ENCODE assay signal across 8 cellular contexts in genomic region chr2:176001903-176002683, GRCh38. TPM values are rescaled to one million over a fixed set of nuclear protein-coding genes. Genes with fewer than 3 reads are reported as not detected.
A peak's percentile ranks its signal among the peaks of the same experiment; 100 is the strongest.
DNase-seq lines count a peak whose midpoint lies in the region; ATAC-seq and TF ChIP-seq lines count a peak whose summit lies in the region.

A gene with protein sequence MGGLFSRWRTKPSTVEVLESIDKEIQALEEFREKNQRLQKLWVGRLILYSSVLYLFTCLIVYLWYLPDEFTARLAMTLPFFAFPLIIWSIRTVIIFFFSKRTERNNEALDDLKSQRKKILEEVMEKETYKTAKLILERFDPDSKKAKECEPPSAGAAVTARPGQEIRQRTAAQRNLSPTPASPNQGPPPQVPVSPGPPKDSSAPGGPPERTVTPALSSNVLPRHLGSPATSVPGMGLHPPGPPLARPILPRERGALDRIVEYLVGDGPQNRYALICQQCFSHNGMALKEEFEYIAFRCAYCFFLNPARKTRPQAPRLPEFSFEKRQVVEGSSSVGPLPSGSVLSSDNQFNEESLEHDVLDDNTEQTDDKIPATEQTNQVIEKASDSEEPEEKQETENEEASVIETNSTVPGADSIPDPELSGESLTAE (minus strand): TSS chr2:176002267. CDS start chr2:175995584, 6,683 bp downstream.

- peak; percentile 95 for DNase-seq in GM10248 (ENCODE audit: extremely low spot score)
- DNase-seq in NCI-H1105 (lab: John Stamatoyannopoulos, UW): peak; percentile 84
- peak; percentile 82 for DNase-seq in SKM-1 treated with dmso at 0.1 percent for 144 hours (lab: John Stamatoyannopoulos, UW; ENCODE audit: unreplicated experiment)
- DNase-seq in head of caudate nucleus: peak; percentile 87 to 98 (median 95)
- DNase-seq in ovary: peak; percentile 87 to 94 (median 89)
- DNase-seq in thyroid gland: peak; percentile 91 to 92

- TF ChIP-seq POLR2A in ovary (IDR thresholded peaks at IDR 0.05) (peak; percentile 20), thyroid gland (IDR thresholded peaks at IDR 0.05) (peak in 1 of 2 donors; percentile 89)

- peaks cover 2% of the 10 kb centered on the region for H3K36me3 Mint-ChIP-seq in activated naive CD8-positive, alpha-beta T cell

- TF ChIP-seq EP300 in ovary (IDR thresholded peaks at IDR 0.05): no peak

- POLR2A ChIA-PET in GM10248 (lab: Yijun Ruan, JAX): interaction anchor here (0.5 to 1.1 kb wide), 3 partner anchors 14 to 918 kb away, joined by 3 to 4 read pairs (median 4); no protein-coding TSS in a partner anchor

- TF ChIP-seq CTCF in GM10248 (IDR thresholded peaks at IDR 0.05; ENCODE audit: control extremely low read depth, extremely low read depth, low read depth, missing control alignments): no peak
- no peak for TF ChIP-seq CTCF in ovary (IDR thresholded peaks at IDR 0.05)
- no peak for TF ChIP-seq CTCF in thyroid gland (IDR thresholded peaks at IDR 0.05)

- H3K9me3 Mint-ChIP-seq in activated naive CD8-positive, alpha-beta T cell (ENCODE audit: low read depth): no peaks in the 10 kb centered on the region

- H3K27me3 ChIP-seq in ovary (no peaks in the 10 kb centered on the region), thyroid gland (no peaks in the 10 kb centered on the region)

- H3K4me1 ChIP-seq in ovary (ENCODE audit: insufficient read depth): peaks cover 4% of the 10 kb centered on the region
- H3K4me1 ChIP-seq in thyroid gland: no peaks in the 10 kb centered on the region

- H3K4me3 Mint-ChIP-seq in activated naive CD8-positive, alpha-beta T cell: peak within 1 kb of the TSS; percentile 99

- H3K36me3 ChIP-seq in ovary: no peaks in the 10 kb centered on the region
- H3K36me3 ChIP-seq in thyroid gland: no peaks in the 10 kb centered on the region

- H3K27me3 Mint-ChIP-seq in activated naive CD8-positive, alpha-beta T cell: no peaks in the 10 kb centered on the region

- 0% methylated on average over 44 to 57 of the region's 57 CpGs for WGBS in ovary, 3 donors
- 1 to 5% methylated on average over 22 to 50 of the region's 57 CpGs for WGBS in thyroid gland, 2 donors

- intact Hi-C loops in head of caudate nucleus (cut with DNase I) (no loop called here), ovary (cut with DNase I) (no loop called here), thyroid gland (cut with DNase I) (no loop called here)

- ATAC-seq in HG02623 (IDR thresholded peaks at IDR 0.05; ENCODE audit: unreplicated experiment): peak; percentile 91

- CTCF ChIA-PET in GM10248 (lab: Yijun Ruan, JAX): interaction anchor here (0.6 to 2.1 kb wide), 7 partner anchors 9 to 28 kb away, joined by 3 to 6 read pairs (median 3); no protein-coding TSS in a partner anchor

- H3K4me3 ChIP-seq in ovary (peak within 1 kb of the TSS; percentile 66), thyroid gland (replicated peaks in 1 of 3) (peak within 1 kb of the TSS; percentile 54 to 73 (median 67))

- H3K27ac Mint-ChIP-seq in activated naive CD8-positive, alpha-beta T cell: peak within 1 kb of the TSS; percentile 93

- H3K9me3 ChIP-seq in ovary: no peaks in the 10 kb centered on the region
- no peaks in the 10 kb centered on the region for H3K9me3 ChIP-seq in thyroid gland

- peak within 1 kb of the TSS; percentile 27 to 75 for H3K27ac ChIP-seq in ovary
- peak within 1 kb of the TSS; percentile 50 to 75 (median 53) for H3K27ac ChIP-seq in thyroid gland

- peaks cover 29% of the 10 kb centered on the region for H3K4me1 Mint-ChIP-seq in activated naive CD8-positive, alpha-beta T cell (ENCODE audit: low read depth)

RNA-seq across cellular contexts. Expression of the gene that starts here (rescaled TPM):
- total RNA-seq in ovary (10 to 100 TPM; 11.3 to 40.3 (median 29.6) TPM), thyroid gland (10 to 100 TPM; 18.9 to 48.1 (median 20.2) TPM)
- polyA plus RNA-seq in ovary: 10 to 100 TPM in 1 of 2 donors, 1 to 10 TPM in 1; 5.4 to 13.5 TPM

Comparison
In these comparisons a context has a peak if more than half of its experiments do, and no peak if none do; other contexts are left out.
1. Peak in every context shown above with its lines: DNase-seq, ATAC-seq, H3K4me3 ChIP-seq and H3K27ac ChIP-seq.